Comparison of ENCODE assay signal across 2 cellular contexts in the genomic region with DNA sequence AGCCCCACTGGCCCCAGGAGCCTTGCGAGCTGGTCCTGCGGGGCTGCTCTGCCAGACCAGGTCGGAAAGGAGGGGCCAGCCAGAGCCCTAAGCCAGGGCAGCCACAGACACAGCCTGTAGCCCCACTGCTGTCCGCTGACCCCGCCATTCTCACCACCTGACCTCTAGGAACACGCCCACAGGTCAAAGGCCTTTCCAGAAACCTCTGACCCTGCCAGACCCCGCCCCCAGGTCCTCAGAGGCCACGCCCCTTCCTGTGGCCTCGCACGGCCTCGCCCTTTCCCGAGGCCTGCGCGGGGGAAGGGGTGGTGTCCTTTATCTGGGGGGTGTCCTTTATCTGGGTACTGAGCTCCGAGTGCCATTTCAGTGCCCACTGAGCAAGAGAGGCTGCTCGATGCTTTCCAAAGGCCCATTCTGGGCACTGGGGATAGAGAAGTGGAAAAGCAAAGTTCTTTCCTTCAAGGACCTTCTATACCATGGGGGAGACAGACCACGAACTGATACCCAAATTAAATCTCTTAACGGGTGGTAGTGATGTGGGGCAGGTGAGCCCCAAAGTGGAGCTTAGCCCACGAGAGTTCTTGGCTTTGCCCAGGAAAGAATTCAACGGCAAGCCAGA.
TF ChIP-seq lines count a peak whose summit lies in the region.

No MANE protein-coding gene starts in this region.

TF ChIP-seq in K562, 482 proteins besides CTCF, POLR2A, EP300 and RAD21 (continues in another document):
- TF ChIP-seq GTF2F1 (IDR thresholded peaks at IDR 0.05; ENCODE audit: low read depth, low read length): no peak
- TF ChIP-seq, protein P1, sequence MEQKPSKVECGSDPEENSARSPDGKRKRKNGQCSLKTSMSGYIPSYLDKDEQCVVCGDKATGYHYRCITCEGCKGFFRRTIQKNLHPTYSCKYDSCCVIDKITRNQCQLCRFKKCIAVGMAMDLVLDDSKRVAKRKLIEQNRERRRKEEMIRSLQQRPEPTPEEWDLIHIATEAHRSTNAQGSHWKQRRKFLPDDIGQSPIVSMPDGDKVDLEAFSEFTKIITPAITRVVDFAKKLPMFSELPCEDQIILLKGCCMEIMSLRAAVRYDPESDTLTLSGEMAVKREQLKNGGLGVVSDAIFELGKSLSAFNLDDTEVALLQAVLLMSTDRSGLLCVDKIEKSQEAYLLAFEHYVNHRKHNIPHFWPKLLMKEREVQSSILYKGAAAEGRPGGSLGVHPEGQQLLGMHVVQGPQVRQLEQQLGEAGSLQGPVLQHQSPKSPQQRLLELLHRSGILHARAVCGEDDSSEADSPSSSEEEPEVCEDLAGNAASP (IDR thresholded peaks at IDR 0.05): peak; percentile 85
- TF ChIP-seq, protein P2, sequence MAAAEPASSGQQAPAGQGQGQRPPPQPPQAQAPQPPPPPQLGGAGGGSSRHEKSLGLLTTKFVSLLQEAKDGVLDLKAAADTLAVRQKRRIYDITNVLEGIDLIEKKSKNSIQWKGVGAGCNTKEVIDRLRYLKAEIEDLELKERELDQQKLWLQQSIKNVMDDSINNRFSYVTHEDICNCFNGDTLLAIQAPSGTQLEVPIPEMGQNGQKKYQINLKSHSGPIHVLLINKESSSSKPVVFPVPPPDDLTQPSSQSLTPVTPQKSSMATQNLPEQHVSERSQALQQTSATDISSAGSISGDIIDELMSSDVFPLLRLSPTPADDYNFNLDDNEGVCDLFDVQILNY (CRISPR knock-in tag; IDR thresholded peaks at IDR 0.05): no peak
- peak; percentile 9; the same call in 1 of the 2 replicates for TF ChIP-seq MBD2 (IDR thresholded peaks at IDR 0.05; ENCODE audit: borderline replicate concordance, low read depth)
- peak; percentile 60; the same call in 1 of the 2 replicates for TF ChIP-seq ZBTB7A (IDR thresholded peaks at IDR 0.05; ENCODE audit: borderline replicate concordance, control insufficient read depth, low read depth, low read length)
- TF ChIP-seq TCF7 (IDR thresholded peaks at IDR 0.05; ENCODE audit: borderline replicate concordance): no peak
- TF ChIP-seq RFX5 (IDR thresholded peaks at IDR 0.05; ENCODE audit: low read depth, low read length): no peak
- TF ChIP-seq, protein P3, sequence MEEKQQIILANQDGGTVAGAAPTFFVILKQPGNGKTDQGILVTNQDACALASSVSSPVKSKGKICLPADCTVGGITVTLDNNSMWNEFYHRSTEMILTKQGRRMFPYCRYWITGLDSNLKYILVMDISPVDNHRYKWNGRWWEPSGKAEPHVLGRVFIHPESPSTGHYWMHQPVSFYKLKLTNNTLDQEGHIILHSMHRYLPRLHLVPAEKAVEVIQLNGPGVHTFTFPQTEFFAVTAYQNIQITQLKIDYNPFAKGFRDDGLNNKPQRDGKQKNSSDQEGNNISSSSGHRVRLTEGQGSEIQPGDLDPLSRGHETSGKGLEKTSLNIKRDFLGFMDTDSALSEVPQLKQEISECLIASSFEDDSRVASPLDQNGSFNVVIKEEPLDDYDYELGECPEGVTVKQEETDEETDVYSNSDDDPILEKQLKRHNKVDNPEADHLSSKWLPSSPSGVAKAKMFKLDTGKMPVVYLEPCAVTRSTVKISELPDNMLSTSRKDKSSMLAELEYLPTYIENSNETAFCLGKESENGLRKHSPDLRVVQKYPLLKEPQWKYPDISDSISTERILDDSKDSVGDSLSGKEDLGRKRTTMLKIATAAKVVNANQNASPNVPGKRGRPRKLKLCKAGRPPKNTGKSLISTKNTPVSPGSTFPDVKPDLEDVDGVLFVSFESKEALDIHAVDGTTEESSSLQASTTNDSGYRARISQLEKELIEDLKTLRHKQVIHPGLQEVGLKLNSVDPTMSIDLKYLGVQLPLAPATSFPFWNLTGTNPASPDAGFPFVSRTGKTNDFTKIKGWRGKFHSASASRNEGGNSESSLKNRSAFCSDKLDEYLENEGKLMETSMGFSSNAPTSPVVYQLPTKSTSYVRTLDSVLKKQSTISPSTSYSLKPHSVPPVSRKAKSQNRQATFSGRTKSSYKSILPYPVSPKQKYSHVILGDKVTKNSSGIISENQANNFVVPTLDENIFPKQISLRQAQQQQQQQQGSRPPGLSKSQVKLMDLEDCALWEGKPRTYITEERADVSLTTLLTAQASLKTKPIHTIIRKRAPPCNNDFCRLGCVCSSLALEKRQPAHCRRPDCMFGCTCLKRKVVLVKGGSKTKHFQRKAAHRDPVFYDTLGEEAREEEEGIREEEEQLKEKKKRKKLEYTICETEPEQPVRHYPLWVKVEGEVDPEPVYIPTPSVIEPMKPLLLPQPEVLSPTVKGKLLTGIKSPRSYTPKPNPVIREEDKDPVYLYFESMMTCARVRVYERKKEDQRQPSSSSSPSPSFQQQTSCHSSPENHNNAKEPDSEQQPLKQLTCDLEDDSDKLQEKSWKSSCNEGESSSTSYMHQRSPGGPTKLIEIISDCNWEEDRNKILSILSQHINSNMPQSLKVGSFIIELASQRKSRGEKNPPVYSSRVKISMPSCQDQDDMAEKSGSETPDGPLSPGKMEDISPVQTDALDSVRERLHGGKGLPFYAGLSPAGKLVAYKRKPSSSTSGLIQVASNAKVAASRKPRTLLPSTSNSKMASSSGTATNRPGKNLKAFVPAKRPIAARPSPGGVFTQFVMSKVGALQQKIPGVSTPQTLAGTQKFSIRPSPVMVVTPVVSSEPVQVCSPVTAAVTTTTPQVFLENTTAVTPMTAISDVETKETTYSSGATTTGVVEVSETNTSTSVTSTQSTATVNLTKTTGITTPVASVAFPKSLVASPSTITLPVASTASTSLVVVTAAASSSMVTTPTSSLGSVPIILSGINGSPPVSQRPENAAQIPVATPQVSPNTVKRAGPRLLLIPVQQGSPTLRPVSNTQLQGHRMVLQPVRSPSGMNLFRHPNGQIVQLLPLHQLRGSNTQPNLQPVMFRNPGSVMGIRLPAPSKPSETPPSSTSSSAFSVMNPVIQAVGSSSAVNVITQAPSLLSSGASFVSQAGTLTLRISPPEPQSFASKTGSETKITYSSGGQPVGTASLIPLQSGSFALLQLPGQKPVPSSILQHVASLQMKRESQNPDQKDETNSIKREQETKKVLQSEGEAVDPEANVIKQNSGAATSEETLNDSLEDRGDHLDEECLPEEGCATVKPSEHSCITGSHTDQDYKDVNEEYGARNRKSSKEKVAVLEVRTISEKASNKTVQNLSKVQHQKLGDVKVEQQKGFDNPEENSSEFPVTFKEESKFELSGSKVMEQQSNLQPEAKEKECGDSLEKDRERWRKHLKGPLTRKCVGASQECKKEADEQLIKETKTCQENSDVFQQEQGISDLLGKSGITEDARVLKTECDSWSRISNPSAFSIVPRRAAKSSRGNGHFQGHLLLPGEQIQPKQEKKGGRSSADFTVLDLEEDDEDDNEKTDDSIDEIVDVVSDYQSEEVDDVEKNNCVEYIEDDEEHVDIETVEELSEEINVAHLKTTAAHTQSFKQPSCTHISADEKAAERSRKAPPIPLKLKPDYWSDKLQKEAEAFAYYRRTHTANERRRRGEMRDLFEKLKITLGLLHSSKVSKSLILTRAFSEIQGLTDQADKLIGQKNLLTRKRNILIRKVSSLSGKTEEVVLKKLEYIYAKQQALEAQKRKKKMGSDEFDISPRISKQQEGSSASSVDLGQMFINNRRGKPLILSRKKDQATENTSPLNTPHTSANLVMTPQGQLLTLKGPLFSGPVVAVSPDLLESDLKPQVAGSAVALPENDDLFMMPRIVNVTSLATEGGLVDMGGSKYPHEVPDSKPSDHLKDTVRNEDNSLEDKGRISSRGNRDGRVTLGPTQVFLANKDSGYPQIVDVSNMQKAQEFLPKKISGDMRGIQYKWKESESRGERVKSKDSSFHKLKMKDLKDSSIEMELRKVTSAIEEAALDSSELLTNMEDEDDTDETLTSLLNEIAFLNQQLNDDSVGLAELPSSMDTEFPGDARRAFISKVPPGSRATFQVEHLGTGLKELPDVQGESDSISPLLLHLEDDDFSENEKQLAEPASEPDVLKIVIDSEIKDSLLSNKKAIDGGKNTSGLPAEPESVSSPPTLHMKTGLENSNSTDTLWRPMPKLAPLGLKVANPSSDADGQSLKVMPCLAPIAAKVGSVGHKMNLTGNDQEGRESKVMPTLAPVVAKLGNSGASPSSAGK (IDR thresholded peaks at IDR 0.05): peak; percentile 77
- TF ChIP-seq SMARCA4 (IDR thresholded peaks at IDR 0.05): peak; percentile 49
- TF ChIP-seq ZNF143 (CRISPR knock-in tag; IDR thresholded peaks at IDR 0.05): no peak

TF ChIP-seq in HepG2, 621 proteins besides CTCF, POLR2A, EP300 and RAD21:
- TF ChIP-seq CBX5 (CRISPR knock-in tag; IDR thresholded peaks at IDR 0.05; ENCODE audit: borderline replicate concordance) (no peak), GABPB1 (CRISPR knock-in tag; IDR thresholded peaks at IDR 0.05) (peak; percentile 48; the same call in 1 of the 2 replicates), GABPA (IDR thresholded peaks at IDR 0.05; ENCODE audit: low read depth, low read length) (no peak), GABPA (CRISPR knock-in tag; IDR thresholded peaks at IDR 0.05; ENCODE audit: low read depth) (peak; percentile 19; the same call in 1 of the 2 replicates), NR2C2 (CRISPR knock-in tag; IDR thresholded peaks at IDR 0.05; ENCODE audit: borderline replicate concordance) (peak; percentile 89), NR2F6 (IDR thresholded peaks at IDR 0.05) (peak; percentile 42; the same call in 1 of the 2 replicates), NR2F6 (CRISPR knock-in tag; IDR thresholded peaks at IDR 0.05) (no peak), FIP1L1 (IDR thresholded peaks at IDR 0.05; ENCODE audit: borderline replicate concordance, insufficient read depth, low read depth, low read length) (no peak), NR2F1 (CRISPR knock-in tag; IDR thresholded peaks at IDR 0.05) (peak in 1 of 2 experiments; percentile 19; a peak in 1 of 4 replicates)
- TF ChIP-seq, protein P4, sequence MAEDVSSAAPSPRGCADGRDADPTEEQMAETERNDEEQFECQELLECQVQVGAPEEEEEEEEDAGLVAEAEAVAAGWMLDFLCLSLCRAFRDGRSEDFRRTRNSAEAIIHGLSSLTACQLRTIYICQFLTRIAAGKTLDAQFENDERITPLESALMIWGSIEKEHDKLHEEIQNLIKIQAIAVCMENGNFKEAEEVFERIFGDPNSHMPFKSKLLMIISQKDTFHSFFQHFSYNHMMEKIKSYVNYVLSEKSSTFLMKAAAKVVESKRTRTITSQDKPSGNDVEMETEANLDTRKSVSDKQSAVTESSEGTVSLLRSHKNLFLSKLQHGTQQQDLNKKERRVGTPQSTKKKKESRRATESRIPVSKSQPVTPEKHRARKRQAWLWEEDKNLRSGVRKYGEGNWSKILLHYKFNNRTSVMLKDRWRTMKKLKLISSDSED (CRISPR knock-in tag; IDR thresholded peaks at IDR 0.05): no peak
- TF ChIP-seq, protein P5, sequence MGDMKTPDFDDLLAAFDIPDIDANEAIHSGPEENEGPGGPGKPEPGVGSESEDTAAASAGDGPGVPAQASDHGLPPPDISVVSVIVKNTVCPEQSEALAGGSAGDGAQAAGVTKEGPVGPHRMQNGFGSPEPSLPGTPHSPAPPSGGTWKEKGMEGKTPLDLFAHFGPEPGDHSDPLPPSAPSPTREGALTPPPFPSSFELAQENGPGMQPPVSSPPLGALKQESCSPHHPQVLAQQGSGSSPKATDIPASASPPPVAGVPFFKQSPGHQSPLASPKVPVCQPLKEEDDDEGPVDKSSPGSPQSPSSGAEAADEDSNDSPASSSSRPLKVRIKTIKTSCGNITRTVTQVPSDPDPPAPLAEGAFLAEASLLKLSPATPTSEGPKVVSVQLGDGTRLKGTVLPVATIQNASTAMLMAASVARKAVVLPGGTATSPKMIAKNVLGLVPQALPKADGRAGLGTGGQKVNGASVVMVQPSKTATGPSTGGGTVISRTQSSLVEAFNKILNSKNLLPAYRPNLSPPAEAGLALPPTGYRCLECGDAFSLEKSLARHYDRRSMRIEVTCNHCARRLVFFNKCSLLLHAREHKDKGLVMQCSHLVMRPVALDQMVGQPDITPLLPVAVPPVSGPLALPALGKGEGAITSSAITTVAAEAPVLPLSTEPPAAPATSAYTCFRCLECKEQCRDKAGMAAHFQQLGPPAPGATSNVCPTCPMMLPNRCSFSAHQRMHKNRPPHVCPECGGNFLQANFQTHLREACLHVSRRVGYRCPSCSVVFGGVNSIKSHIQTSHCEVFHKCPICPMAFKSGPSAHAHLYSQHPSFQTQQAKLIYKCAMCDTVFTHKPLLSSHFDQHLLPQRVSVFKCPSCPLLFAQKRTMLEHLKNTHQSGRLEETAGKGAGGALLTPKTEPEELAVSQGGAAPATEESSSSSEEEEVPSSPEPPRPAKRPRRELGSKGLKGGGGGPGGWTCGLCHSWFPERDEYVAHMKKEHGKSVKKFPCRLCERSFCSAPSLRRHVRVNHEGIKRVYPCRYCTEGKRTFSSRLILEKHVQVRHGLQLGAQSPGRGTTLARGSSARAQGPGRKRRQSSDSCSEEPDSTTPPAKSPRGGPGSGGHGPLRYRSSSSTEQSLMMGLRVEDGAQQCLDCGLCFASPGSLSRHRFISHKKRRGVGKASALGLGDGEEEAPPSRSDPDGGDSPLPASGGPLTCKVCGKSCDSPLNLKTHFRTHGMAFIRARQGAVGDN (CRISPR knock-in tag; IDR thresholded peaks at IDR 0.05): peak; percentile 10; the same call in 1 of the 2 replicates
TF ChIP-seq in HepG2: peak in this region for 6.
